In the genomic region with DNA sequence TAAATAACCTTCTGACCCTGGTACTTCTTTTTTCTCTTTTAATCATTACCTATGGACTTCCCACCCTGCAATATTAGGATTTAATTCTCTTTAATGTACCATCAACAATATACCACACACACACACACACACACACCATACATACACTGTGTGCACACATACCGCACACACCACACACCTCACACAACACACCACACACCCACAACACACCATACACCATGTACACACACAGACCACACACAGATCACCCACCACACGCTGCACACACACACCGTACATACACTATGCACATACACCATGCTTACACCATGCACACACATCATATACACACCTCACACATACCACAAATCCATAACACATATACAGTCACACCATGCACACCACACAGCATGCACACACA, we compare ENCODE assay signal across 1 cellular context.
TF ChIP-seq lines count a peak whose summit lies in the region.

No MANE protein-coding gene starts in this region.

TF ChIP-seq in IMR-90, 13 proteins besides CTCF, POLR2A, EP300 and RAD21 (continued from another document):
- no peak for TF ChIP-seq CEBPB (IDR thresholded peaks at IDR 0.05; ENCODE audit: low read depth, low read length)
- no peak for TF ChIP-seq MXI1 (IDR thresholded peaks at IDR 0.05; ENCODE audit: borderline replicate concordance, low read depth, low read length)
- no peak for TF ChIP-seq USF2 (IDR thresholded peaks at IDR 0.05; ENCODE audit: low read depth, low read length)
- TF ChIP-seq BHLHE40 (IDR thresholded peaks at IDR 0.05; ENCODE audit: low read depth, low read length), result no peak
- TF ChIP-seq ELK1 (IDR thresholded peaks at IDR 0.05; ENCODE audit: borderline replicate concordance, low read depth, low read length), result no peak
- no peak for TF ChIP-seq RCOR1 (IDR thresholded peaks at IDR 0.05; ENCODE audit: insufficient replicate concordance, low read length)
- TF ChIP-seq NFE2L2 (IDR thresholded peaks at IDR 0.05; ENCODE audit: low read depth, low read length), result no peak
- TF ChIP-seq SMC3 (IDR thresholded peaks at IDR 0.05; ENCODE audit: low read depth, low read length), result no peak
- no peak for TF ChIP-seq CHD1 (IDR thresholded peaks at IDR 0.05; ENCODE audit: low read depth, low read length)
